In the genomic region with DNA sequence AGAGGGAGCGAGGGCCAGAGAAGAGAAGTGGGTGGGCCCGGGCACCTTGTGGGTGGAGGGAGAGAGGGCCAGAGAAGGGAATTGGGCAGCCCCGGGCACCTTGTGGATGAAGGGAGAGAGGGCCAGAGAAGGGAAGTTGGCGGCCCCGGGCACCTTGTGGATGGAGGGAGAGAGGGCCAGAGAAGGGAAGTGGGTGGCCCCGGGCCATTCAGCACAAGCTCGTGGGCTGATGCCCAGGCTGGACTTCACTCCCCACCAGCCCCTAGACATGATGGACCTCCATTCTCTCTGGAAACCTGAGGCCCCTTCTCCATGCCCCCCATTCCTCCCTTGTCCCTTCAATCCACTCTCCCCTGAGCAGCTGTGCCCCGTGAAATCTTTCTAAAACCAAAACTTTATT, we compare ENCODE assay signal across 18 cellular contexts. TPM values are rescaled to one million over a fixed set of nuclear protein-coding genes. Genes with fewer than 3 reads are reported as not detected.
DNase-seq lines count a peak whose midpoint lies in the region; ATAC-seq and TF ChIP-seq lines count a peak whose summit lies in the region.
"Had no signal": no experiment of that assay in that cellular context is flagged by ENCODE, and none has a peak within 500 bp of the region (broad histone marks: within the 10 kb centered on the region; RNA-seq: fewer than 3 reads in every experiment).

No MANE protein-coding gene starts in this region.

- TF ChIP-seq CTCF in brain (conservative IDR thresholded peaks at IDR 0.05) (no peak), gastrocnemius medialis (IDR thresholded peaks at IDR 0.05 in 4 of 5, conservative IDR thresholded peaks at IDR 0.05 in 1 of 5) (no peak), testis (IDR thresholded peaks at IDR 0.05) (no peak)

- H3K36me3 Mint-ChIP-seq in brain = no peaks in the 10 kb centered on the region
- H3K36me3 Mint-ChIP-seq: activated naive CD4-positive, alpha-beta T cell treated with anti-CD3 and anti-CD28 coated beads, Interleukin-2, amount 50 U/mL, for 24 hours had no signal

- no peaks in the 10 kb centered on the region for H3K27me3 ChIP-seq in BLaER1
- H3K27me3 ChIP-seq in right cardiac atrium (ENCODE audit: control insufficient read depth, insufficient read depth) = no peaks in the 10 kb centered on the region
- H3K27me3 ChIP-seq in gastrocnemius medialis = no peaks in the 10 kb centered on the region
- no peaks in the 10 kb centered on the region for H3K27me3 ChIP-seq in testis
- H3K27me3 ChIP-seq: BLaER1 treated with 17β-estradiol and CSF1 and Interleukin-3, amounts not matched to agents 10 nM and 100 nM; colonic mucosa had no signal

- DNase-seq in right cardiac atrium (no peak), gastrocnemius medialis (no peak), testis (no peak), cerebellar nuclear complex (lab: John Stamatoyannopoulos, UW) (no peak)
- DNase-seq in stimulated activated CD4-positive, alpha-beta T cell treated with anti-CD3 and anti-CD28 coated beads, Interleukin-4, amount 100 ng/mL, for 1 hour = no peak
- DNase-seq: activated CD4-positive, alpha-beta T cell treated with anti-CD3 and anti-CD28 coated beads for 4 hours; colonic mucosa; Karpas-422; left colon; small intestine; stimulated activated CD4-positive, alpha-beta T cell treated with anti-CD3 and anti-CD28 coated beads, Interleukin-2, amount 100 ng/mL, for 24 hours; stimulated activated naive CD4-positive, alpha-beta T cell; T-helper 1 cell had no signal

- intact Hi-C loops in right cardiac atrium (cut with DNase I) (no loop called here), gastrocnemius medialis (cut with DNase I; ENCODE audit: low total_unique reads) (no loop called here), testis (cut with DNase I; ENCODE audit: low total_unique reads) (no loop called here)

- H3K9me3 Mint-ChIP-seq in brain = peaks cover 0 to 8% (median 0%) of the 10 kb centered on the region in 5 experiments
- H3K9me3 Mint-ChIP-seq: activated naive CD4-positive, alpha-beta T cell treated with anti-CD3 and anti-CD28 coated beads, Interleukin-2, amount 50 U/mL, for 24 hours had no signal

- no peak overlapping the region for H3K9ac ChIP-seq in BLaER1

- in situ Hi-C loops in gastrocnemius medialis (cut with MboI; ENCODE audit: low sequenced_read_pairs in 4 of 4) = no loop called here

- H3K36me3 ChIP-seq in BLaER1 = no peaks in the 10 kb centered on the region
- H3K36me3 ChIP-seq in gastrocnemius medialis = no peaks in the 10 kb centered on the region
- H3K36me3 ChIP-seq in testis (ENCODE audit: low read depth, missing control alignments) = no peaks in the 10 kb centered on the region
- H3K36me3 ChIP-seq: BLaER1 treated with 17β-estradiol and CSF1 and Interleukin-3, amounts not matched to agents 10 nM and 100 nM; colonic mucosa had no signal

- no peak for ATAC-seq in right cardiac atrium
- ATAC-seq in gastrocnemius medialis = no peak
- no peak for ATAC-seq in HG02759 (IDR thresholded peaks at IDR 0.05; ENCODE audit: unreplicated experiment)

- peaks cover 10% of the 10 kb centered on the region for H3K27me3 Mint-ChIP-seq in brain
- H3K27me3 Mint-ChIP-seq: activated naive CD4-positive, alpha-beta T cell treated with anti-CD3 and anti-CD28 coated beads, Interleukin-2, amount 50 U/mL, for 24 hours had no signal

- no peaks in the 10 kb centered on the region for H3K9me3 ChIP-seq in BLaER1
- H3K9me3 ChIP-seq in right cardiac atrium (ENCODE audit: control insufficient read depth, low read length) = no peaks in the 10 kb centered on the region
- no peaks in the 10 kb centered on the region for H3K9me3 ChIP-seq in gastrocnemius medialis
- no peaks in the 10 kb centered on the region for H3K9me3 ChIP-seq in testis
- H3K9me3 ChIP-seq: BLaER1 treated with 17β-estradiol and CSF1 and Interleukin-3, amounts not matched to agents 10 nM and 100 nM; colonic mucosa had no signal

- TF ChIP-seq POLR2A in gastrocnemius medialis (IDR thresholded peaks at IDR 0.05) (no peak), testis (IDR thresholded peaks at IDR 0.05) (no peak)

- H3K4me2 ChIP-seq in BLaER1 = no peak overlapping the region

- H3K4me3 ChIP-seq in BLaER1 (no peak overlapping the region), right cardiac atrium (ENCODE audit: low read length) (no peak overlapping the region), gastrocnemius medialis (no peak overlapping the region), testis (no peak overlapping the region)
- H3K4me3 ChIP-seq: BLaER1 treated with 17β-estradiol and CSF1 and Interleukin-3, amounts not matched to agents 10 nM and 100 nM; colonic mucosa had no signal

- no peaks in the 10 kb centered on the region for H4K20me1 ChIP-seq in BLaER1
- H4K20me1 ChIP-seq: BLaER1 treated with 17β-estradiol and CSF1 and Interleukin-3, amounts not matched to agents 10 nM and 100 nM had no signal

- H3K27ac Mint-ChIP-seq in brain = peak overlapping the region; percentile 70 to 96 (median 78)
- H3K27ac Mint-ChIP-seq: activated naive CD4-positive, alpha-beta T cell treated with anti-CD3 and anti-CD28 coated beads, Interleukin-2, amount 50 U/mL, for 24 hours had no signal

- H3K4me1 Mint-ChIP-seq in brain = peaks cover 49% of the 10 kb centered on the region

- peaks cover 63% of the 10 kb centered on the region for H3K4me1 ChIP-seq in BLaER1
- peaks cover 13% of the 10 kb centered on the region for H3K4me1 ChIP-seq in right cardiac atrium (ENCODE audit: control insufficient read depth, insufficient read depth, low read length)
- peaks cover 25% of the 10 kb centered on the region in 2 donors for H3K4me1 ChIP-seq in gastrocnemius medialis
- peaks cover 15% of the 10 kb centered on the region for H3K4me1 ChIP-seq in testis
- H3K4me1 ChIP-seq: colonic mucosa had no signal

- H3K4me3 Mint-ChIP-seq in brain = peak overlapping the region in 2 of 5 experiments; percentile 27 to 64
- H3K4me3 Mint-ChIP-seq: activated naive CD4-positive, alpha-beta T cell treated with anti-CD3 and anti-CD28 coated beads, Interleukin-2, amount 50 U/mL, for 24 hours had no signal

- WGBS in right cardiac atrium = 76% methylated on average over 8 of the region's 8 CpGs
- WGBS in testis, 2 donors = 83 to 84% methylated on average over 8 of the region's 8 CpGs

- H3K27ac ChIP-seq in BLaER1 = 0 out of 2 replicates have a peak overlapping the region, but pooled peaks have one; percentile 26
- peak overlapping the region; percentile 42 for H3K27ac ChIP-seq in right cardiac atrium (ENCODE audit: low read length)
- peak overlapping the region; percentile 10 to 67 (median 30) for H3K27ac ChIP-seq in gastrocnemius medialis
- H3K27ac ChIP-seq in testis = no peak overlapping the region
- H3K27ac ChIP-seq: BLaER1 treated with 17β-estradiol and CSF1 and Interleukin-3, amounts not matched to agents 10 nM and 100 nM; colonic mucosa had no signal

RNA-seq across cellular contexts. Expression of gene DUSP7, which starts 15.8 kb away (rescaled TPM):
- polyA plus RNA-seq in brain (ENCODE audit: insufficient read depth, low read depth, low replicate concordance) (15.2 TPM), right cardiac atrium (18.1 TPM), testis (ENCODE audit: insufficient read depth, low read depth, low replicate concordance) (25.1 TPM)
- total RNA-seq in right cardiac atrium (10 to 100 TPM; 27.2 to 39.9 (median 36.2) TPM), gastrocnemius medialis (10 to 100 TPM; 14.0 to 39.7 (median 26.3) TPM), testis (10 to 100 TPM; 40.6 to 48.8 TPM)

RNA-seq across cellular contexts. Expression of gene RPL29, which starts 44.9 kb away (rescaled TPM):
- polyA plus RNA-seq in brain (ENCODE audit: insufficient read depth, low read depth, low replicate concordance) = 1,543 TPM
- 100 to 1,000 TPM; 548 to 675 (median 643) TPM for total RNA-seq in right cardiac atrium
- polyA plus RNA-seq in right cardiac atrium = 1,285 TPM
- 1,000 to 10,000 TPM; 1,885 to 2,483 (median 2,154) TPM for total RNA-seq in gastrocnemius medialis
- 100 to 1,000 TPM; 491 to 999 TPM for total RNA-seq in testis
- polyA plus RNA-seq in testis (ENCODE audit: insufficient read depth, low read depth, low replicate concordance) = 965 TPM

RNA-seq across cellular contexts. Expression of gene ACY1, which starts 57.3 kb away (rescaled TPM):
- 11.5 TPM for polyA plus RNA-seq in brain (ENCODE audit: insufficient read depth, low read depth, low replicate concordance)
- total RNA-seq in right cardiac atrium = 10 to 100 TPM; 18.4 to 27.2 (median 20.6) TPM
- polyA plus RNA-seq in right cardiac atrium = 19.6 TPM
- 10 to 100 TPM; 33.5 to 79.3 (median 43.2) TPM for total RNA-seq in gastrocnemius medialis
- total RNA-seq in testis = 10 to 100 TPM; 16.0 to 17.1 TPM
- polyA plus RNA-seq in testis (ENCODE audit: insufficient read depth, low read depth, low replicate concordance) = 26.7 TPM

Comparison
In these comparisons a context has a peak if more than half of its experiments do, and no peak if none do; other contexts are left out.
1. H3K27ac ChIP-seq: peak in BLaER1 (single experiment), right cardiac atrium (single experiment) and gastrocnemius medialis (4 of 4); none in testis (0 of 2).